1 cellular context compared by ENCODE assay signal in the genomic region with DNA sequence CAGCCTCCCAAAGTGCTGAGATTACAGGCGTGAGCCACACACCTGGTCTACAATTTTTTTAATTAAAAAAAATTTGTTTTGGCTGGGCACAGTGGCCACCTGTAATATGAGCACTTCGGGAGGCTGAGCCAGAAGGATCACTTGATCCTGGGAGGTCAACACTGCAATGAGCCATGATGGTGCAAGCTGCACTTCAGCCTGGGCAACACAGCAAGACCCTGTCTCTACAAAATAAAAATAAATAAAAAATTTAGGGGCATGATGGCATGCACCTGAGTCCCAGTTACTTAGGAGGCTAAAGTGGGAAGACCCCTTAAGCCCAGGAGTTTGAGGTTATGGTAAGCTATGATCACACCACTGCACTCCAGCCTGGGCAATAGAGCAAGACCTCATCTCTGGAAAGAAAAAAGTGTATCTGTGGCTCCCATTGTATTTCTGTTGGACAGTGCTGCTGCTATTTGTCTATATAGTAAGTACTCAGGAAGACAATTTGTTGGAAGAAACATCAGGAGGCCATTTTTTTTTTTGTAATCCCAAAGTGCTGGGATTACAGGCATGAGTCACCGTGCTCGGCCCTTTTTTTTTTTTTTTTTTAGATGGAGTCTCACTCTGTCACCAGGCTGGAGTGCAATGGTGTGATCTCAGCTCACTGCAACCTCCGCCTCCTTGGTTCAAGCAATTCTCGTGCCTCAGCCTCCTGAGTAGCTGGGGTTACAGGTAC.
TF ChIP-seq lines count a peak whose summit lies in the region.

No MANE protein-coding gene starts in this region.

TF ChIP-seq in GM12878, 131 proteins besides CTCF, POLR2A, EP300 and RAD21:
- TF ChIP-seq ZNF217 (IDR thresholded peaks at IDR 0.05) (0 out of 2 replicates have a peak, but pooled peaks have one; percentile 20), NKRF (conservative IDR thresholded peaks at IDR 0.05) (no peak)
